ENCODE assay signal across 1 cellular context in genomic region chr22:31526275-31526674, GRCh38.
TF ChIP-seq lines count a peak whose summit lies in the region.

No MANE protein-coding gene starts in this region.

TF ChIP-seq in HepG2, 621 proteins besides CTCF, POLR2A, EP300 and RAD21:
- TF ChIP-seq ZNF101 (CRISPR knock-in tag; IDR thresholded peaks at IDR 0.05; ENCODE audit: borderline replicate concordance, low read depth) (no peak), ZNF335 (CRISPR knock-in tag; IDR thresholded peaks at IDR 0.05) (no peak), ZNF784 (CRISPR knock-in tag; IDR thresholded peaks at IDR 0.05; ENCODE audit: borderline replicate concordance) (no peak), ZNF670 (CRISPR knock-in tag; IDR thresholded peaks at IDR 0.05; ENCODE audit: borderline replicate concordance) (no peak), TBX3 (IDR thresholded peaks at IDR 0.05; ENCODE audit: borderline replicate concordance) (no peak), CHCHD3 (CRISPR knock-in tag; IDR thresholded peaks at IDR 0.05) (no peak), FOXJ3 (CRISPR knock-in tag; IDR thresholded peaks at IDR 0.05; ENCODE audit: borderline replicate concordance) (no peak), ZBTB42 (CRISPR knock-in tag; IDR thresholded peaks at IDR 0.05) (no peak), NFYC (CRISPR knock-in tag; IDR thresholded peaks at IDR 0.05) (no peak)
